20 cellular contexts compared by ENCODE assay signal in genomic region chr3:52446042-52446441, GRCh38. TPM values are rescaled to one million over a fixed set of nuclear protein-coding genes. Genes with fewer than 3 reads are reported as not detected.
"Had no signal": no experiment of that assay in that cellular context is flagged by ENCODE, and none has a peak within 500 bp of the region (broad histone marks: within the 10 kb centered on the region; RNA-seq: fewer than 3 reads in every experiment).

No MANE protein-coding gene starts in this region.

- H3K36me3 ChIP-seq: thyroid gland had no signal

- H3K27ac Mint-ChIP-seq: activated B cell treated with CpG ODN at 0.5 μM for 24 hours; activated CD4-positive, alpha-beta memory T cell treated with anti-CD3 and anti-CD28 coated beads for 36 hours; activated naive CD4-positive, alpha-beta T cell treated with anti-CD3 and anti-CD28 coated beads for 36 hours; activated T-cell treated with anti-CD3 and anti-CD28 coated beads, Interleukin-2, amount 50 U/mL, for 72 hours; dendritic cell treated with granulocyte-macrophage colony-stimulating factor and Interleukin-4, amounts not matched to agents 40 ng/mL and 50 ng/mL, for 4 days; memory B cell; stimulated activated naive CD8-positive, alpha-beta T cell treated with anti-CD3 and anti-CD28 coated beads, Interleukin-15, Interleukin-2, amounts not matched to agents 100 ng/mL and 50 ng/mL, for 24 hours had no signal

- H3K27me3 ChIP-seq: thyroid gland had no signal

- H3K27ac ChIP-seq: thyroid gland had no signal

- H3K4me3 ChIP-seq: thyroid gland had no signal

- H3K9me3 ChIP-seq: thyroid gland had no signal

- DNase-seq: activated CD4-positive, alpha-beta memory T cell treated with anti-CD3 and anti-CD28 coated beads for 36 hours; activated CD4-positive, alpha-beta T cell treated with anti-CD3 and anti-CD28 coated beads for 48 hours; activated effector memory CD4-positive, alpha-beta T cell treated with Interleukin-2 at 50 U/mL for 16 hours; activated naive CD4-positive, alpha-beta T cell treated with anti-CD3 and anti-CD28 coated beads for 36 hours; activated T-cell treated with anti-CD3 and anti-CD28 coated beads, Interleukin-2, amount 50 U/mL, for 72 hours; effector CD4-positive, alpha-beta T cell; foreskin melanocyte; glutamatergic neuron; occipital lobe; stimulated activated CD4-positive, alpha-beta T cell treated with anti-CD3 and anti-CD28 coated beads, Interleukin-12 subunit alpha, Interleukin-12 subunit beta, amount 100 ng/mL, for 4 hours; stimulated activated CD4-positive, alpha-beta T cell treated with anti-CD3 and anti-CD28 coated beads, Interleukin-4, amount 100 ng/mL, for 4 hours; T-helper 1 cell; T-helper 9 cell; thyroid gland had no signal

- H3K9me3 Mint-ChIP-seq: activated B cell treated with CpG ODN at 0.5 μM for 24 hours; activated CD4-positive, alpha-beta memory T cell treated with anti-CD3 and anti-CD28 coated beads for 36 hours; activated naive CD4-positive, alpha-beta T cell treated with anti-CD3 and anti-CD28 coated beads for 36 hours; activated T-cell treated with anti-CD3 and anti-CD28 coated beads, Interleukin-2, amount 50 U/mL, for 72 hours; dendritic cell treated with granulocyte-macrophage colony-stimulating factor and Interleukin-4, amounts not matched to agents 40 ng/mL and 50 ng/mL, for 4 days; memory B cell; stimulated activated naive CD8-positive, alpha-beta T cell treated with anti-CD3 and anti-CD28 coated beads, Interleukin-15, Interleukin-2, amounts not matched to agents 100 ng/mL and 50 ng/mL, for 24 hours had no signal

- H3K4me3 Mint-ChIP-seq: activated B cell treated with CpG ODN at 0.5 μM for 24 hours; activated CD4-positive, alpha-beta memory T cell treated with anti-CD3 and anti-CD28 coated beads for 36 hours; activated naive CD4-positive, alpha-beta T cell treated with anti-CD3 and anti-CD28 coated beads for 36 hours; activated T-cell treated with anti-CD3 and anti-CD28 coated beads, Interleukin-2, amount 50 U/mL, for 72 hours; dendritic cell treated with granulocyte-macrophage colony-stimulating factor and Interleukin-4, amounts not matched to agents 40 ng/mL and 50 ng/mL, for 4 days; memory B cell; stimulated activated naive CD8-positive, alpha-beta T cell treated with anti-CD3 and anti-CD28 coated beads, Interleukin-15, Interleukin-2, amounts not matched to agents 100 ng/mL and 50 ng/mL, for 24 hours had no signal

- H3K36me3 Mint-ChIP-seq: activated CD4-positive, alpha-beta memory T cell treated with anti-CD3 and anti-CD28 coated beads for 36 hours; memory B cell had no signal

- H3K27me3 Mint-ChIP-seq: activated CD4-positive, alpha-beta memory T cell treated with anti-CD3 and anti-CD28 coated beads for 36 hours; stimulated activated naive CD8-positive, alpha-beta T cell treated with anti-CD3 and anti-CD28 coated beads, Interleukin-15, Interleukin-2, amounts not matched to agents 100 ng/mL and 50 ng/mL, for 24 hours had no signal

RNA-seq across cellular contexts. Expression of gene SEMA3G, which starts 1.1 kb away (rescaled TPM):
- total RNA-seq: activated B cell treated with CpG ODN at 0.5 μM for 24 hours; activated naive CD4-positive, alpha-beta T cell treated with anti-CD3 and anti-CD28 coated beads for 36 hours had no signal
- polyA plus RNA-seq: neural cell had no signal

RNA-seq across cellular contexts. Expression of gene TNNC1, which starts 7.8 kb away (rescaled TPM):
- total RNA-seq: activated B cell treated with CpG ODN at 0.5 μM for 24 hours, endothelial cell of umbilical vein, occipital lobe had no signal
